9 cellular contexts compared by ENCODE assay signal in genomic region chr17:1031711-1032110, GRCh38. TPM values are rescaled to one million over a fixed set of nuclear protein-coding genes. Genes with fewer than 3 reads are reported as not detected.
DNase-seq lines count a peak whose midpoint lies in the region; ATAC-seq and TF ChIP-seq lines count a peak whose summit lies in the region.
"Had no signal": no experiment of that assay in that cellular context is flagged by ENCODE, and none has a peak within 500 bp of the region (broad histone marks: within the 10 kb centered on the region; RNA-seq: fewer than 3 reads in every experiment).

No MANE protein-coding gene starts in this region.

- H3K27ac ChIP-seq in colonic mucosa, result no peak overlapping the region

- intact Hi-C loops in colonic mucosa (cut with DNase I), result no loop called here

- H3K27me3 Mint-ChIP-seq in activated CD8-positive, alpha-beta memory T cell treated with anti-CD3 and anti-CD28 coated beads, Interleukin-2, amount 10 ng/mL, durations not matched to agents 7 days and 5 days, result no peaks in the 10 kb centered on the region

- no peak for ATAC-seq in HG02678 (IDR thresholded peaks at IDR 0.05; ENCODE audit: unreplicated experiment)
- ATAC-seq in activated CD8-positive, alpha-beta memory T cell treated with anti-CD3 and anti-CD28 coated beads, Interleukin-2, amount 10 ng/mL, durations not matched to agents 7 days and 5 days, result no peak

- no peak for TF ChIP-seq CTCF in colonic mucosa (IDR thresholded peaks at IDR 0.05)

- H3K9me3 ChIP-seq in colonic mucosa, result no peaks in the 10 kb centered on the region

- no peak overlapping the region for H3K27ac Mint-ChIP-seq in activated CD8-positive, alpha-beta memory T cell treated with anti-CD3 and anti-CD28 coated beads, Interleukin-2, amount 10 ng/mL, durations not matched to agents 7 days and 5 days

- H3K27me3 ChIP-seq in colonic mucosa, result no peaks in the 10 kb centered on the region

- DNase-seq in D341Med (ENCODE audit: low spot score) (peak; percentile 72), colonic mucosa (peak; percentile 42), retina (peak; percentile 56), NCI-H1048 (lab: John Stamatoyannopoulos, UW) (no peak)
- DNase-seq in activated CD8-positive, alpha-beta memory T cell treated with anti-CD3 and anti-CD28 coated beads for 24 hours, result no peak
- DNase-seq in activated CD8-positive, alpha-beta memory T cell treated with anti-CD3 and anti-CD28 coated beads, Interleukin-2, amount 10 ng/mL, durations not matched to agents 7 days and 5 days, result no peak
- DNase-seq: activated effector memory CD4-positive, alpha-beta T cell treated with Interleukin-2 at 50 U/mL for 16 hours had no signal

- no peak overlapping the region for H3K4me3 Mint-ChIP-seq in activated CD8-positive, alpha-beta memory T cell treated with anti-CD3 and anti-CD28 coated beads, Interleukin-2, amount 10 ng/mL, durations not matched to agents 7 days and 5 days

- CTCF ChIA-PET in activated CD8-positive, alpha-beta memory T cell treated with anti-CD3 and anti-CD28 coated beads, Interleukin-2, amount 10 ng/mL, durations not matched to agents 7 days and 5 days (lab: Charles Lee), result no interaction called here

- H3K9me3 Mint-ChIP-seq in activated CD8-positive, alpha-beta memory T cell treated with anti-CD3 and anti-CD28 coated beads, Interleukin-2, amount 10 ng/mL, durations not matched to agents 7 days and 5 days (ENCODE audit: low read depth), result no peaks in the 10 kb centered on the region

- no peaks in the 10 kb centered on the region for H3K36me3 ChIP-seq in colonic mucosa

- H3K4me3 ChIP-seq in colonic mucosa (peak overlapping the region; percentile 9), iPS-11a (ENCODE audit: low read depth, low read length) (peak overlapping the region; percentile 33)

- no peak overlapping the region for H3K9ac ChIP-seq in colonic mucosa (ENCODE audit: low read depth in 2 of 2, low read length in 2 of 2)

- no peaks in the 10 kb centered on the region for H3K4me1 ChIP-seq in colonic mucosa

- H3K36me3 Mint-ChIP-seq in activated CD8-positive, alpha-beta memory T cell treated with anti-CD3 and anti-CD28 coated beads, Interleukin-2, amount 10 ng/mL, durations not matched to agents 7 days and 5 days, result no peaks in the 10 kb centered on the region

- no peaks in the 10 kb centered on the region for H3K4me1 Mint-ChIP-seq in activated CD8-positive, alpha-beta memory T cell treated with anti-CD3 and anti-CD28 coated beads, Interleukin-2, amount 10 ng/mL, durations not matched to agents 7 days and 5 days

RNA-seq across cellular contexts. Expression of gene TIMM22, which starts 34.8 kb away (rescaled TPM):
- total RNA-seq in colonic mucosa, result 10 to 100 TPM in 1 of 2 donors, 1 to 10 TPM in 1; 8.3 to 12.8 TPM
- 10 to 100 TPM in 1 of 2 experiments, 1 to 10 TPM in 1; 9.7 to 12.5 TPM for total RNA-seq in activated CD8-positive, alpha-beta memory T cell treated with anti-CD3 and anti-CD28 coated beads, Interleukin-2, amount 10 ng/mL, durations not matched to agents 7 days and 5 days

RNA-seq across cellular contexts. Expression of gene NXN, which starts 52.1 kb away (rescaled TPM):
- 10 to 100 TPM in 1 of 2 donors, 1 to 10 TPM in 1; 2.6 to 16.3 TPM for total RNA-seq in colonic mucosa
- under 1 TPM; 0.14 to 0.70 TPM for total RNA-seq in activated CD8-positive, alpha-beta memory T cell treated with anti-CD3 and anti-CD28 coated beads, Interleukin-2, amount 10 ng/mL, durations not matched to agents 7 days and 5 days

Comparison
In these comparisons a context has a peak if more than half of its experiments do, and no peak if none do; other contexts are left out.
1. DNase-seq: peak in D341Med (single experiment), colonic mucosa (single experiment) and retina (single experiment); none in activated CD8-positive, alpha-beta memory T cell treated with anti-CD3 and anti-CD28 coated beads for 24 hours (single experiment), activated CD8-positive, alpha-beta memory T cell treated with anti-CD3 and anti-CD28 coated beads, Interleukin-2, amount 10 ng/mL, durations not matched to agents 7 days and 5 days (single experiment) and NCI-H1048 (single experiment).